1 cellular context compared by ENCODE assay signal in the genomic region with DNA sequence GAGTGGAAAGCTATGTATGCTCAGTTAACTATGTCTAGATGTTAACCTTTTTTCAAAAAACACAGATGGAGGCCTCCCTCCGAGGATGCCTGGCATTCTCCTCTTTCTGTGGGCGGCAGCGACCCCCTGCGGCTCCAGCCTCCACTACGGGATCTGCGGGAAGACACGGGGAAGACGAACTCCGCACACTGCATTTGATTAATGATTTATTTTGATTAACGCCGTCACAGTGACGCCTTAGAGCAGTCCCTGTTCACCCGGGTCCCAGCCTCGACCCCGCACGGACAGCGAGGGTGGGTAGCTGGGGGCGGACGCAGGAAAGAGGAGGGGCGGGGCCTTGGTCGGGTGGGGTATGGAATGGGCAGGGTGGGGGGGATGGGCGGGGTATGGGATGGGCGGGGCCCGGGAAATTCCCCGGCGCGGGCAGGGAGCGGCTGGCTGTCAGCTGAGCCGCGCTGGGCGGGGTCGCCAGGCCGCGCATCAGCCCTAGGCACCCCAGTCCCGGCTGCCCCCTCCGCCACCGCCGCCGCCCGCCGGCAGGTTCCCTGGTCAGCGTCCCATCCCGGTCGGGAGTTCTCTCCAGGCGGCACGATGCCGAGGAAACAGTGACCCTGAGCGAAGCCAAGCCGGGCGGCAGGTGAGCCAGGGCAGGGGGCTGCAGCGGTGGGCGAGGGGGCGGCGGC.
TF ChIP-seq lines count a peak whose summit lies in the region.

A gene (plus strand): TSS at position 498 of the 683 bp plus-strand sequence. CDS start 8,960 bp downstream, outside the sequence.

TF ChIP-seq in H1, 55 proteins besides CTCF, POLR2A, EP300 and RAD21:
- peak; percentile 87 for TF ChIP-seq KDM4A (IDR thresholded peaks at IDR 0.05; ENCODE audit: low read depth, low read length, severe bottlenecking)
- peak; percentile 36 for TF ChIP-seq ASH2L (IDR thresholded peaks at IDR 0.05; ENCODE audit: low read length)
- peak; percentile 52; the same call in 1 of the 2 replicates for TF ChIP-seq TEAD4 (IDR thresholded peaks at IDR 0.05; ENCODE audit: low read depth, low read length)
- TF ChIP-seq FOSL1 (IDR thresholded peaks at IDR 0.05; ENCODE audit: insufficient read depth, low read depth, low read length) = no peak
- peak; percentile 39 for TF ChIP-seq PHF8 (conservative IDR thresholded peaks at IDR 0.05; ENCODE audit: low read depth, low read length)
- no peak for TF ChIP-seq SP1 (IDR thresholded peaks at IDR 0.05; ENCODE audit: low read depth, low read length)
- TF ChIP-seq TBP (IDR thresholded peaks at IDR 0.05; ENCODE audit: low read depth, low read length) = no peak
- no peak; the same call in 1 of the 2 replicates for TF ChIP-seq RBBP5 (IDR thresholded peaks at IDR 0.05; ENCODE audit: borderline replicate concordance, low read depth, low read length)
- TF ChIP-seq SIN3A (conservative IDR thresholded peaks at IDR 0.05 in 1 of 2, IDR thresholded peaks at IDR 0.05 in 1 of 2; ENCODE audit: low read depth in 1 of 2, low read length in 2 of 2) = no peak
- no peak for TF ChIP-seq CTBP2 (IDR thresholded peaks at IDR 0.05; ENCODE audit: borderline replicate concordance, insufficient read depth, insufficient read length, low read length)
